13 cellular contexts compared by ENCODE assay signal in genomic region chr17:49951362-49952080, GRCh38. TPM values are rescaled to one million over a fixed set of nuclear protein-coding genes. Genes with fewer than 3 reads are reported as not detected.
DNase-seq lines count a peak whose midpoint lies in the region; TF ChIP-seq lines count a peak whose summit lies in the region.
"Had no signal": no experiment of that assay in that cellular context is flagged by ENCODE, and none has a peak within 500 bp of the region (broad histone marks: within the 10 kb centered on the region; RNA-seq: fewer than 3 reads in every experiment).

No MANE protein-coding gene starts in this region.

- DNase-seq in Daoy (ENCODE audit: low read depth) (peak; percentile 50), GM03348 (ENCODE audit: low spot score) (peak; percentile 55), adrenal gland (peak; percentile 52 to 72 (median 60)), ovary (peak; percentile 30 to 65 (median 58)), DMS53 (lab: John Stamatoyannopoulos, UW) (no peak), HPDE6-E6E7 (ENCODE audit: extremely low spot score) (no peak)
- no peak for DNase-seq in effector CD4-positive, alpha-beta T cell
- DNase-seq: CD8-positive, alpha-beta T cell; MM.1S; NCI-H446 treated with DMSO at 0.1 percent for 48 hours had no signal

- no peak for TF ChIP-seq EP300 in ovary (IDR thresholded peaks at IDR 0.05)

- H3K4me1 ChIP-seq in adrenal gland (replicated peaks in 1 of 2) (peaks cover 9 to 30% of the 10 kb centered on the region in 2 donors), ovary (ENCODE audit: insufficient read depth) (peaks cover 21% of the 10 kb centered on the region)
- H3K4me1 ChIP-seq: SJCRH30 had no signal

- H3K27me3 ChIP-seq in adrenal gland, result no peaks in the 10 kb centered on the region
- no peaks in the 10 kb centered on the region for H3K27me3 ChIP-seq in ovary

- H3K27ac ChIP-seq in adrenal gland (peak overlapping the region in 1 of 5 donors; percentile 13), ovary (peak overlapping the region in 1 of 2 donors; percentile 62)
- H3K27ac ChIP-seq: HL-60, SJCRH30 had no signal

- H3K9me3 ChIP-seq in adrenal gland (replicated peaks in 1 of 3) (no peaks in the 10 kb centered on the region), ovary (no peaks in the 10 kb centered on the region)
- H3K9me3 ChIP-seq: SJCRH30 had no signal

- no peaks in the 10 kb centered on the region for H3K36me3 ChIP-seq in adrenal gland (replicated peaks in 1 of 2)
- H3K36me3 ChIP-seq in ovary, result no peaks in the 10 kb centered on the region
- H3K36me3 ChIP-seq: SJCRH30 had no signal

- TF ChIP-seq CTCF in adrenal gland (IDR thresholded peaks at IDR 0.05) (no peak), ovary (IDR thresholded peaks at IDR 0.05) (no peak)

- intact Hi-C loops in adrenal gland (cut with DNase I) (no loop called here), ovary (cut with DNase I) (loop anchor here in 2 of 4 donors (5.0 kb wide), 2 partner anchors 41 to 46 kb away; partner anchors contain the start of gene DLX3 (in 1 of the 2))

- TF ChIP-seq POLR2A in adrenal gland (IDR thresholded peaks at IDR 0.05) (no peak), ovary (IDR thresholded peaks at IDR 0.05) (no peak)

- H3K4me3 ChIP-seq in adrenal gland (no peak overlapping the region), ovary (no peak overlapping the region)
- H3K4me3 ChIP-seq: GM23338, SJCRH30 had no signal

- WGBS in adrenal gland, 4 donors, result 42 to 50% (median 47%) methylated on average over 8 to 14 of the region's 14 CpGs
- WGBS in ovary, 3 donors, result 26 to 37% (median 26%) methylated on average over 14 of the region's 14 CpGs

RNA-seq across cellular contexts. Expression of gene DLX4, which starts 17.5 kb away (rescaled TPM):
- 0.11 TPM in 1 of 2 replicates, not detected in the other for total RNA-seq in Daoy (2014; rRNA removed; shearing (Covaris generic))
- total RNA-seq in adrenal gland (under 1 TPM in 5 of 8 donors, not detected in 3; 0.18 to 0.96 (median 0.27) TPM), ovary (under 1 TPM in 1 of 7 donors, not detected in 6; 0.10 TPM)
- polyA plus RNA-seq in adrenal gland (under 1 TPM; 0.10 to 0.48 (median 0.11) TPM), ovary (not detected)

RNA-seq across cellular contexts. Expression of gene DLX3, which starts 43.5 kb away (rescaled TPM):
- not detected in 2 replicates for total RNA-seq in Daoy (2014; rRNA removed; shearing (Covaris generic))
- total RNA-seq in adrenal gland (under 1 TPM in 5 of 8 donors, not detected in 3; 0.36 to 0.83 (median 0.49) TPM), ovary (1 to 10 TPM in 1 of 7 donors, under 1 TPM in 5, not detected in 1; 0.11 to 1.3 (median 0.41) TPM)
- polyA plus RNA-seq in adrenal gland (under 1 TPM; 0.07 to 0.24 (median 0.13) TPM), ovary (under 1 TPM; 0.10 to 0.23 TPM)
- total RNA-seq: CD8-positive, alpha-beta T cell; SJCRH30 had no signal

Comparison
In these comparisons a context has a peak if more than half of its experiments do, and no peak if none do; other contexts are left out.
1. DNase-seq: peak in Daoy (single experiment), GM03348 (single experiment), adrenal gland (7 of 7) and ovary (5 of 5); none in DMS53 (single experiment), HPDE6-E6E7 (single experiment) and effector CD4-positive, alpha-beta T cell (single experiment).